ENCODE assay signal across 30 cellular contexts in genomic region chr2:74493546-74493945, GRCh38. TPM values are rescaled to one million over a fixed set of nuclear protein-coding genes. Genes with fewer than 3 reads are reported as not detected.
"Had no signal": no experiment of that assay in that cellular context is flagged by ENCODE, and none has a peak within 500 bp of the region (broad histone marks: within the 10 kb centered on the region; RNA-seq: fewer than 3 reads in every experiment).

No MANE protein-coding gene starts in this region.

- H3K9me3 ChIP-seq: body of pancreas, heart left ventricle, left ventricle myocardium inferior, pancreas, psoas muscle, tibial nerve had no signal

- H3K4me2 ChIP-seq: smooth muscle cell had no signal

- H3K4me3 ChIP-seq: body of pancreas, cardiac muscle cell, coronary artery, heart left ventricle, left ventricle myocardium inferior, lung, pancreas, psoas muscle, smooth muscle cell, tibial nerve had no signal

- H3K27ac Mint-ChIP-seq: activated B cell treated with CpG ODN at 0.5 μM for 24 hours; activated CD8-positive, alpha-beta T cell treated with anti-CD3 and anti-CD28 coated beads for 36 hours; activated naive CD4-positive, alpha-beta T cell treated with anti-CD3 and anti-CD28 coated beads, Interleukin-2, amount 50 U/mL, for 24 hours; activated T-helper 17 cell treated with anti-CD3 and anti-CD28 coated beads, Interleukin-2, amount 50 U/mL, for 72 hours; naive B cell; T-helper 2 cell treated with Interferon-gamma antibody and Interleukin-4, amounts not matched to agents 5 μg/mL and 100 μg/mL, for 36 hours had no signal

- ATAC-seq: activated CD8-positive, alpha-beta T cell treated with anti-CD3 and anti-CD28 coated beads for 36 hours; activated T-cell treated with anti-CD3 and anti-CD28 coated beads, Interleukin-2, amount 50 U/mL, for 4 hours; activated T-helper 17 cell treated with anti-CD3 and anti-CD28 coated beads, Interleukin-2, amount 50 U/mL, for 72 hours; body of pancreas; effector memory CD8-positive, alpha-beta T cell; esophagus mucosa; heart left ventricle; pancreas; psoas muscle had no signal

- H3K9me3 Mint-ChIP-seq: activated B cell treated with CpG ODN at 0.5 μM for 24 hours; activated CD8-positive, alpha-beta T cell treated with anti-CD3 and anti-CD28 coated beads for 36 hours; activated naive CD4-positive, alpha-beta T cell treated with anti-CD3 and anti-CD28 coated beads, Interleukin-2, amount 50 U/mL, for 24 hours; activated T-cell treated with anti-CD3 and anti-CD28 coated beads, Interleukin-2, amount 50 U/mL, for 4 hours; activated T-helper 17 cell treated with anti-CD3 and anti-CD28 coated beads, Interleukin-2, amount 50 U/mL, for 72 hours; effector memory CD8-positive, alpha-beta T cell; naive B cell; T-helper 2 cell treated with Interferon-gamma antibody and Interleukin-4, amounts not matched to agents 5 μg/mL and 100 μg/mL, for 36 hours had no signal

- H3K27ac ChIP-seq: body of pancreas, cardiac muscle cell, coronary artery, heart left ventricle, left ventricle myocardium inferior, pancreas, psoas muscle, tibial nerve had no signal

- FAIRE-seq: pancreas had no signal

- DNase-seq: activated B cell treated with CpG ODN at 0.5 μM for 24 hours; activated CD4-positive, alpha-beta T cell treated with anti-CD3 and anti-CD28 coated beads, Interleukin-2, amount 50 U/mL, for 1 hour; activated CD8-positive, alpha-beta T cell treated with anti-CD3 and anti-CD28 coated beads for 36 hours; activated T-cell treated with anti-CD3 and anti-CD28 coated beads, Interleukin-2, amount 50 U/mL, for 4 hours; anterior cingulate cortex; body of pancreas; effector memory CD8-positive, alpha-beta T cell; foreskin fibroblast; heart left ventricle; kidney glomerular epithelial cell; left ventricle myocardium inferior; naive B cell; pancreas; psoas muscle; stimulated activated CD4-positive, alpha-beta T cell treated with anti-CD3 and anti-CD28 coated beads, Interleukin-1b, Interleukin-23, amount 100 ng/mL, for 48 hours; stimulated activated naive CD4-positive, alpha-beta T cell; T-helper 1 cell had no signal

- H3K4me3 Mint-ChIP-seq: activated B cell treated with CpG ODN at 0.5 μM for 24 hours; activated CD8-positive, alpha-beta T cell treated with anti-CD3 and anti-CD28 coated beads for 36 hours; activated naive CD4-positive, alpha-beta T cell treated with anti-CD3 and anti-CD28 coated beads, Interleukin-2, amount 50 U/mL, for 24 hours; activated T-cell treated with anti-CD3 and anti-CD28 coated beads, Interleukin-2, amount 50 U/mL, for 4 hours; activated T-helper 17 cell treated with anti-CD3 and anti-CD28 coated beads, Interleukin-2, amount 50 U/mL, for 72 hours; effector memory CD8-positive, alpha-beta T cell; naive B cell; T-helper 2 cell treated with Interferon-gamma antibody and Interleukin-4, amounts not matched to agents 5 μg/mL and 100 μg/mL, for 36 hours had no signal

- H3K27me3 ChIP-seq: body of pancreas, pancreas had no signal

RNA-seq across cellular contexts. Expression of gene LBX2, which starts 5.9 kb away (rescaled TPM):
- total RNA-seq: cerebellum, temporal lobe had no signal
- polyA plus RNA-seq: cardiac muscle cell, neural cell had no signal

RNA-seq across cellular contexts. Expression of gene TLX2, which starts 20.7 kb away (rescaled TPM):
- total RNA-seq: activated B cell treated with CpG ODN at 0.5 μM for 24 hours; activated T-cell treated with anti-CD3 and anti-CD28 coated beads, Interleukin-2, amount 50 U/mL, for 4 hours; body of pancreas; cerebellum; esophagus mucosa; heart left ventricle; left ventricle myocardium inferior; lung; pancreas; psoas muscle; smooth muscle cell; temporal lobe; tibial nerve; ureter had no signal
- polyA plus RNA-seq: cardiac muscle cell, heart left ventricle, neural cell, psoas muscle, smooth muscle cell had no signal
